ENCODE assay signal across 16 cellular contexts in genomic region chr17:39150104-39150634, GRCh38. TPM values are rescaled to one million over a fixed set of nuclear protein-coding genes. Genes with fewer than 3 reads are reported as not detected.
DNase-seq lines count a peak whose midpoint lies in the region; ATAC-seq and TF ChIP-seq lines count a peak whose summit lies in the region.
"Had no signal": no experiment of that assay in that cellular context is flagged by ENCODE, and none has a peak within 500 bp of the region (broad histone marks: within the 10 kb centered on the region; RNA-seq: fewer than 3 reads in every experiment).

No MANE protein-coding gene starts in this region.

- no peaks in the 10 kb centered on the region for H3K9me2 ChIP-seq in OCI-LY7 (ENCODE audit: insufficient read depth, low read length)

- H3K4me1 Mint-ChIP-seq in endothelial cell (ENCODE audit: unreplicated experiment): peaks cover 23% of the 10 kb centered on the region

- H3K4me1 ChIP-seq in OCI-LY7 (ENCODE audit: insufficient read depth, low read length, poor library complexity, severe bottlenecking) (peaks cover 11% of the 10 kb centered on the region), gastrocnemius medialis (peaks cover 11 to 13% of the 10 kb centered on the region in 2 donors), ascending aorta (peaks cover 12 to 15% of the 10 kb centered on the region in 2 donors)

- in situ Hi-C loops in gastrocnemius medialis (cut with MboI; ENCODE audit: low sequenced_read_pairs in 4 of 4): loop anchor here in 1 of 4 donors (25.0 kb wide), 1 partner anchor 288 kb away; the partner anchor contains the start of genes LASP1 and RPL23

- H3K36me3 ChIP-seq in OCI-LY7 (ENCODE audit: insufficient read depth, low read length) (no peaks in the 10 kb centered on the region), gastrocnemius medialis (no peaks in the 10 kb centered on the region), ascending aorta (no peaks in the 10 kb centered on the region)

- H3K27ac ChIP-seq in OCI-LY7 (ENCODE audit: low read depth, low read length, poor library complexity, severe bottlenecking) (no peak overlapping the region), gastrocnemius medialis (peak overlapping the region in 3 of 4 donors; percentile 3 to 69 (median 18)), ascending aorta (no peak overlapping the region)
- H3K27ac ChIP-seq: parathyroid adenoma had no signal

- intact Hi-C loops in Right ventricle myocardium superior (cut with DNase I): loop anchor here (5.0 kb wide), 2 partner anchors 83 to 168 kb away; no protein-coding TSS in a partner anchor
- intact Hi-C loops in left ventricle myocardium superior (cut with micrococcal nuclease): loop anchor here (5.0 kb wide), 1 partner anchor 168 kb away; no protein-coding TSS in a partner anchor
- intact Hi-C loops in OCI-LY7 (cut with micrococcal nuclease; ENCODE audit: unreplicated experiment): loop anchor here (5.0 to 10.0 kb wide), 2 partner anchors 55 to 398 kb away; partner anchors contain the start of gene PSMB3
- intact Hi-C loops in gastrocnemius medialis (cut with DNase I; ENCODE audit: low total_unique reads): no loop called here
- intact Hi-C loops in ascending aorta (cut with DNase I): loop anchor here (5.0 kb wide), 2 partner anchors 353 to 777 kb away; partner anchors contain the start of genes LRRC3C, ORMDL3 and PIP4K2B

- DNase-seq in Right ventricle myocardium superior: peak; percentile 31
- no peak for DNase-seq in left ventricle myocardium superior
- DNase-seq in OCI-LY7 (ENCODE audit: low spot score): no peak
- no peak for DNase-seq in endothelial cell (ENCODE audit: low spot score)
- no peak for DNase-seq in gastrocnemius medialis
- DNase-seq in ascending aorta (ENCODE audit: low spot score in 2 of 2): no peak
- no peak for DNase-seq in NCI-H510A (lab: John Stamatoyannopoulos, UW)
- no peak for DNase-seq in activated CD8-positive, alpha-beta memory T cell treated with anti-CD3 and anti-CD28 coated beads, Interleukin-2, amount 50 U/mL, for 48 hours
- DNase-seq: aorta; DMS79; NCI-H1105 treated with DMSO at 0.1 percent for 48 hours; NCI-H345; stimulated activated CD4-positive, alpha-beta T cell treated with anti-CD3 and anti-CD28 coated beads, Interleukin-12 subunit alpha, Interleukin-12 subunit beta, amount 100 ng/mL, for 4 hours had no signal

- H3K27me3 Mint-ChIP-seq in endothelial cell (ENCODE audit: unreplicated experiment): peaks cover 31% of the 10 kb centered on the region

- TF ChIP-seq CTCF in OCI-LY7 (conservative IDR thresholded peaks at IDR 0.05; ENCODE audit: low read length): peak; percentile 57
- TF ChIP-seq CTCF in endothelial cell (IDR thresholded peaks at IDR 0.05; ENCODE audit: unreplicated experiment): no peak
- no peak for TF ChIP-seq CTCF in gastrocnemius medialis (IDR thresholded peaks at IDR 0.05 in 4 of 5, conservative IDR thresholded peaks at IDR 0.05 in 1 of 5)
- no peak for TF ChIP-seq CTCF in ascending aorta (IDR thresholded peaks at IDR 0.05)

- no peak for TF ChIP-seq POLR2A in gastrocnemius medialis (IDR thresholded peaks at IDR 0.05)

- ATAC-seq in Right ventricle myocardium superior (ENCODE audit: poor library complexity): no peak
- ATAC-seq in left ventricle myocardium superior: no peak
- no peak for ATAC-seq in gastrocnemius medialis

- no peak overlapping the region for H3K4me3 ChIP-seq in OCI-LY7 (ENCODE audit: low read depth, low read length, poor library complexity, severe bottlenecking)
- H3K4me3 ChIP-seq in gastrocnemius medialis: no peak overlapping the region
- no peak overlapping the region for H3K4me3 ChIP-seq in ascending aorta

- CTCF ChIA-PET in OCI-LY7 (lab: Charles Lee; ENCODE audit: unreplicated experiment): interaction anchor here (1.1 kb wide), 1 partner anchor 28 kb away, joined by 3 read pairs; no protein-coding TSS in a partner anchor

- no peak overlapping the region for H2AFZ ChIP-seq in OCI-LY7 (ENCODE audit: low read length)

- H3K4me2 ChIP-seq in OCI-LY7 (ENCODE audit: low read length): no peak overlapping the region

- no peak overlapping the region for H3K27ac Mint-ChIP-seq in endothelial cell (ENCODE audit: unreplicated experiment)

- peaks cover 5 to 18% (median 7%) of the 10 kb centered on the region in 3 donors for H3K27me3 ChIP-seq in gastrocnemius medialis
- no peaks in the 10 kb centered on the region for H3K27me3 ChIP-seq in ascending aorta

- BruUV-seq in OCI-LY7 (replicated peaks; lab: Mats Ljungman, UMichigan): no TSS peak

- no peaks in the 10 kb centered on the region for H4K20me1 ChIP-seq in OCI-LY7 (ENCODE audit: insufficient read depth, low read length)

- no peaks in the 10 kb centered on the region for H3K9me3 ChIP-seq in OCI-LY7 (ENCODE audit: low read length)
- no peaks in the 10 kb centered on the region for H3K9me3 ChIP-seq in gastrocnemius medialis
- no peaks in the 10 kb centered on the region for H3K9me3 ChIP-seq in ascending aorta

- POLR2A ChIA-PET in OCI-LY7 (lab: Charles Lee): no interaction called here

- peak overlapping the region; percentile 2 for H3K4me3 Mint-ChIP-seq in endothelial cell (ENCODE audit: unreplicated experiment)

- H3K79me2 ChIP-seq in OCI-LY7 (ENCODE audit: insufficient read depth, low read depth, low read length): no peaks in the 10 kb centered on the region

- no peaks in the 10 kb centered on the region for H3K9me3 Mint-ChIP-seq in endothelial cell (ENCODE audit: unreplicated experiment)

- H3K36me3 Mint-ChIP-seq in endothelial cell (ENCODE audit: low read depth, unreplicated experiment): peaks cover 21% of the 10 kb centered on the region

RNA-seq across cellular contexts. Expression of gene PLXDC1, which starts 1.3 kb away (rescaled TPM):
- total RNA-seq in Right ventricle myocardium superior: 14.1 TPM
- total RNA-seq in left ventricle myocardium superior: 15.8 TPM
- 0.13 and 0.41 TPM in 2 replicates for total RNA-seq in OCI-LY7 (2014; rRNA removed; shearing (Covaris generic))
- 0.67 TPM in 1 of 2 replicates, not detected in the other for total RNA-seq in OCI-LY7 (2022)
- 3.7 TPM for total RNA-seq in endothelial cell (ENCODE audit: unreplicated experiment)
- total RNA-seq in gastrocnemius medialis: 1 to 10 TPM in 3 of 4 donors, under 1 TPM in 1; 0.49 to 4.5 (median 2.4) TPM
- total RNA-seq in ascending aorta: 23.8 TPM
- total RNA-seq: lung microvascular endothelial cell had no signal

RNA-seq across cellular contexts. Expression of gene ARL5C, which starts 15.8 kb away (rescaled TPM):
- total RNA-seq in Right ventricle myocardium superior (not detected), left ventricle myocardium superior (not detected), OCI-LY7 (2022) (0.65 and 0.68 TPM in 2 replicates), endothelial cell (ENCODE audit: unreplicated experiment) (not detected), gastrocnemius medialis (under 1 TPM in 2 of 4 donors, not detected in 2; 0.20 to 0.22 TPM), ascending aorta (not detected)
- 0.16 and 2.4 TPM in 2 replicates for total RNA-seq in OCI-LY7 (2014; rRNA removed; shearing (Covaris generic))
- total RNA-seq: lung microvascular endothelial cell, SK-MEL-5 had no signal

RNA-seq across cellular contexts. Expression of gene CACNB1, which starts 47.3 kb away (rescaled TPM):
- total RNA-seq in Right ventricle myocardium superior: 4.6 TPM
- 5.7 TPM for total RNA-seq in left ventricle myocardium superior
- total RNA-seq in OCI-LY7 (2014; rRNA removed; shearing (Covaris generic)): 17.9 and 23.7 TPM in 2 replicates
- 30.9 and 35.5 TPM in 2 replicates for total RNA-seq in OCI-LY7 (2022)
- 10.2 TPM for total RNA-seq in endothelial cell (ENCODE audit: unreplicated experiment)
- 100 to 1,000 TPM; 236 to 432 (median 340) TPM for total RNA-seq in gastrocnemius medialis
- 9.6 TPM for total RNA-seq in ascending aorta

RNA-seq across cellular contexts. Expression of gene RPL19, which starts 49.9 kb away (rescaled TPM):
- 934 TPM for total RNA-seq in Right ventricle myocardium superior
- total RNA-seq in left ventricle myocardium superior: 992 TPM
- 4,395 and 6,079 TPM in 2 replicates for total RNA-seq in OCI-LY7 (2014; rRNA removed; shearing (Covaris generic))
- 3,132 and 3,168 TPM in 2 replicates for total RNA-seq in OCI-LY7 (2022)
- 1,851 TPM for total RNA-seq in endothelial cell (ENCODE audit: unreplicated experiment)
- 1,000 to 10,000 TPM; 1,960 to 2,584 (median 2,358) TPM for total RNA-seq in gastrocnemius medialis
- total RNA-seq in ascending aorta: 1,889 TPM

Comparison
In these comparisons a context has a peak if more than half of its experiments do, and no peak if none do; other contexts are left out.
1. H3K27ac ChIP-seq: peak in gastrocnemius medialis (3 of 4); none in OCI-LY7 (single experiment) and ascending aorta (0 of 2).
2. RNA of gene CACNB1, which starts 47.3 kb away (total RNA-seq): 236 to 432 TPM in gastrocnemius medialis; 17.9 to 35.5 TPM in OCI-LY7, 10.2 TPM in endothelial cell (single experiment), 9.6 TPM in ascending aorta (single experiment), 5.7 TPM in left ventricle myocardium superior (single experiment) and 4.6 TPM in Right ventricle myocardium superior (single experiment); every median in the first group is over 4 times any median in the second.